Comparison of ENCODE assay signal across 17 cellular contexts in genomic region chr4:7384003-7384928, GRCh38. TPM values are rescaled to one million over a fixed set of nuclear protein-coding genes. Genes with fewer than 3 reads are reported as not detected.
DNase-seq lines count a peak whose midpoint lies in the region; ATAC-seq and TF ChIP-seq lines count a peak whose summit lies in the region.
"Had no signal": no experiment of that assay in that cellular context is flagged by ENCODE, and none has a peak within 500 bp of the region (broad histone marks: within the 10 kb centered on the region; RNA-seq: fewer than 3 reads in every experiment).

No MANE protein-coding gene starts in this region.

- ATAC-seq in Right ventricle myocardium inferior (no peak), left ventricle myocardium superior (no peak)
- ATAC-seq: left cardiac atrium had no signal

- no peaks in the 10 kb centered on the region for H3K9me3 ChIP-seq in osteoblast (ENCODE audit: low read depth, low read length)
- no peaks in the 10 kb centered on the region for H3K9me3 ChIP-seq in vagina
- H3K9me3 ChIP-seq: adrenal gland had no signal

- TF ChIP-seq CTCF in osteoblast (IDR thresholded peaks at IDR 0.05; ENCODE audit: extremely low read depth, low read depth, low read length) (no peak), vagina (IDR thresholded peaks at IDR 0.05) (no peak)

- no peak overlapping the region for H3K4me3 ChIP-seq in osteoblast (ENCODE audit: insufficient read depth, low read length)
- no peak overlapping the region for H3K4me3 ChIP-seq in vagina
- H3K4me3 ChIP-seq: adrenal gland, PC-9, smooth muscle cell had no signal

- H4K20me1 ChIP-seq in osteoblast (ENCODE audit: insufficient read depth, low read length), result no peaks in the 10 kb centered on the region

- in situ Hi-C loops in ACHN (cut with HindIII; ENCODE audit: low pct_ligation_motif_present, low pct_unique_long_range_greater_than_20kb, low sequenced_read_pairs), result no loop called here

- no peaks in the 10 kb centered on the region for H3K79me2 ChIP-seq in osteoblast (ENCODE audit: insufficient read depth, low read length)
- H3K79me2 ChIP-seq: parathyroid adenoma had no signal

- DNase-seq in Right ventricle myocardium inferior (ENCODE audit: missing footprints) (peak; percentile 43), left ventricle myocardium superior (no peak), ecto neural progenitor cell (ENCODE audit: low spot score) (peak; percentile 41), osteoblast (ENCODE audit: insufficient read length, low spot score, missing footprints) (peak; percentile 76), vagina (ENCODE audit: extremely low spot score in 2 of 2) (peak; percentile 75 to 81), DMS 273 (lab: John Stamatoyannopoulos, UW; ENCODE audit: unreplicated experiment) (no peak), germinal center (ENCODE audit: low spot score) (no peak), ACHN (no peak)
- DNase-seq: activated CD4-positive, alpha-beta T cell treated with anti-CD3 and anti-CD28 coated beads, Interleukin-2, amount 50 U/mL, for 1 hour; left cardiac atrium; NCI-H1417 treated with DMSO at 0.1 percent for 48 hours; NCI-H748 treated with DMSO at 0.1 percent for 48 hours; PC-9 had no signal

- H3K27me3 ChIP-seq in osteoblast (ENCODE audit: insufficient read depth, low read length) (peaks cover 3% of the 10 kb centered on the region), vagina (no peaks in the 10 kb centered on the region)
- H3K27me3 ChIP-seq: adrenal gland had no signal

- no peak overlapping the region for H2AFZ ChIP-seq in osteoblast (ENCODE audit: low read length)
- H2AFZ ChIP-seq: parathyroid adenoma, PC-9 had no signal

- no peak overlapping the region for H3K4me2 ChIP-seq in osteoblast (ENCODE audit: insufficient read depth, low read length)
- H3K4me2 ChIP-seq: PC-9, smooth muscle cell had no signal

- H3K27ac ChIP-seq in osteoblast (ENCODE audit: low read depth, low read length) (no peak overlapping the region), vagina (no peak overlapping the region)
- H3K27ac ChIP-seq: adrenal gland, parathyroid adenoma, PC-9 had no signal

- intact Hi-C loops in Right ventricle myocardium inferior (cut with DNase I) (no loop called here), left ventricle myocardium superior (cut with micrococcal nuclease) (no loop called here), vagina (cut with DNase I) (no loop called here)

- TF ChIP-seq POLR2A in vagina (IDR thresholded peaks at IDR 0.05), result no peak

- H3K36me3 ChIP-seq in osteoblast (ENCODE audit: insufficient read depth, low read length) (no peaks in the 10 kb centered on the region), vagina (no peaks in the 10 kb centered on the region)
- H3K36me3 ChIP-seq: adrenal gland had no signal

- H3K4me1 ChIP-seq in osteoblast (ENCODE audit: insufficient read depth, low read length) (no peaks in the 10 kb centered on the region), vagina (peaks cover 8% of the 10 kb centered on the region)
- H3K4me1 ChIP-seq: adrenal gland, parathyroid adenoma had no signal

RNA-seq across cellular contexts. Expression of gene PSAPL1, which starts 50.5 kb away (rescaled TPM):
- total RNA-seq in Right ventricle myocardium inferior, result not detected
- total RNA-seq in left ventricle myocardium superior, result not detected
- not detected in 2 replicates for total RNA-seq in osteoblast
- total RNA-seq in vagina, result not detected
- total RNA-seq: adrenal gland, HT1080, left cardiac atrium, smooth muscle cell had no signal

Comparison
In these comparisons a context has a peak if more than half of its experiments do, and no peak if none do; other contexts are left out.
1. DNase-seq: peak in Right ventricle myocardium inferior (single experiment), ecto neural progenitor cell (single experiment), osteoblast (single experiment) and vagina (2 of 2); none in left ventricle myocardium superior (single experiment), DMS 273 (single experiment), germinal center (single experiment) and ACHN (single experiment).